ENCODE assay signal across 9 cellular contexts in genomic region chr6:24431045-24431451, GRCh38. TPM values are rescaled to one million over a fixed set of nuclear protein-coding genes. Genes with fewer than 3 reads are reported as not detected.
DNase-seq lines count a peak whose midpoint lies in the region; ATAC-seq and TF ChIP-seq lines count a peak whose summit lies in the region.
"Had no signal": no experiment of that assay in that cellular context is flagged by ENCODE, and none has a peak within 500 bp of the region (broad histone marks: within the 10 kb centered on the region; RNA-seq: fewer than 3 reads in every experiment).

No MANE protein-coding gene starts in this region.

- peak; percentile 64 for DNase-seq in CD1c-positive myeloid dendritic cell (ENCODE audit: extremely low spot score)
- peak; percentile 14 to 30 for DNase-seq in NCI-H1930 (lab: John Stamatoyannopoulos, UW)
- no peak for DNase-seq in left ventricle myocardium superior
- peak; percentile 25 for DNase-seq in stimulated activated naive CD8-positive, alpha-beta T cell treated with anti-CD3 and anti-CD28 coated beads, Interleukin-15, Interleukin-2, amounts not matched to agents 100 U/mL and 50 U/mL, for 24 hours
- DNase-seq in stimulated activated naive CD4-positive, alpha-beta T cell treated with Interleukin-2 at 50 U/mL for 16 hours (lab: John Stamatoyannopoulos, UW): no peak
- DNase-seq in effector CD4-positive, alpha-beta T cell: no peak

- H3K27ac ChIP-seq in VCaP: no peak overlapping the region

- peak; percentile 58 for ATAC-seq in GM18517 (IDR thresholded peaks at IDR 0.05; ENCODE audit: unreplicated experiment)
- peak; percentile 70 for ATAC-seq in left ventricle myocardium superior
- ATAC-seq in stimulated activated naive CD8-positive, alpha-beta T cell treated with anti-CD3 and anti-CD28 coated beads, Interleukin-15, Interleukin-2, amounts not matched to agents 100 U/mL and 50 U/mL, for 24 hours: no peak

- peak; percentile 84 for TF ChIP-seq CTCF in VCaP (conservative IDR thresholded peaks at IDR 0.05)

- intact Hi-C loops in left ventricle myocardium superior (cut with micrococcal nuclease): no loop called here

RNA-seq across cellular contexts. Expression of gene MRS2, which starts 28.3 kb away (rescaled TPM):
- total RNA-seq in left ventricle myocardium superior: 44.3 TPM

RNA-seq across cellular contexts. Expression of gene GPLD1, which starts 58.3 kb away (rescaled TPM):
- total RNA-seq in left ventricle myocardium superior: 1.1 TPM
- total RNA-seq: pulmonary artery endothelial cell had no signal

Comparison
In these comparisons a context has a peak if more than half of its experiments do, and no peak if none do; other contexts are left out.
1. DNase-seq: peak in CD1c-positive myeloid dendritic cell (single experiment), NCI-H1930 (2 of 2) and stimulated activated naive CD8-positive, alpha-beta T cell treated with anti-CD3 and anti-CD28 coated beads, Interleukin-15, Interleukin-2, amounts not matched to agents 100 U/mL and 50 U/mL, for 24 hours (single experiment); none in left ventricle myocardium superior (single experiment), stimulated activated naive CD4-positive, alpha-beta T cell treated with Interleukin-2 at 50 U/mL for 16 hours (single experiment) and effector CD4-positive, alpha-beta T cell (single experiment).